Comparison of ENCODE assay signal across 8 cellular contexts in the genomic region with DNA sequence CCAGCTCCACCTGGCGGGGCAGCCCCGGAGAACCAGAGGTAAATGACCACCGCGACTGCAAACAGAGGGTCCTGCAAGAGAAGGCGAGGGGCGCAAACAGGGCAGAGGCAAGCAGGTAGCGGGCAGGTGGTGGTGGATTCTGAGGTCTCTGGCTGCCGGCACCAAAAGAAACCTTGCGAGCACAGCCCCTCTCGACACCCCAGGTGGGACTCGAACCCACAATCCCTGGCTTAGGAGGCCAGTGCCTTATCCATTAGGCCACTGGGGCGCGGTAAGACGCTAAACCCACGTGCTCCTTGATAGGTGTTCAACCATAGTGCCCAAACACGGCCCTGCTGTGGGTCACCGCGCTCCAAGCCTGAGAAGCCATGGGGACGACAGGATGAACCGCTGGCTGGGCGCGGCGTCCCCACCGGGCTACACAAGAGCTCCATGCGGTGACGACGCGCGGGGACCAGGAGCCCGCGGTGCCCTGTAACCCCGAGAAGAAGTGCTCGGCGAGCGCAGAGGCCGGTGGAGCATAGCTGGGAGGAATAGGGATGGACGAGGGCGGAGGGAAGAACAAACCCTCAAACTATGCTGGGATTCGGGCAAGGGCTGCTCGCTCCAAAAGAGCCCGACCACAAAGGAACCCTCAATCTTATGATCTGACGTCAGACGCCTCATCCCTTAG. TPM values are rescaled to one million over a fixed set of nuclear protein-coding genes. Genes with fewer than 3 reads are reported as not detected.
A peak's percentile ranks its signal among the peaks of the same experiment; 100 is the strongest.
DNase-seq lines count a peak whose midpoint lies in the region; ATAC-seq and TF ChIP-seq lines count a peak whose summit lies in the region.

No MANE protein-coding gene starts in this region.

- H3K27ac ChIP-seq in CD4-positive, alpha-beta memory T cell (ENCODE audit: low read depth, low read length) = peak overlapping the region; percentile 55
- H3K27ac ChIP-seq in PC-3 (ENCODE audit: low read length) = peak overlapping the region; percentile 87
- H3K27ac ChIP-seq in muscle layer of colon (ENCODE audit: low read depth, low read length) = peak overlapping the region; percentile 71

- CTCF ChIA-PET in CD4-positive, alpha-beta memory T cell (lab: Charles Lee; ENCODE audit: partially characterized antibody) = interaction anchor here (1.0 to 3.9 kb wide), 4 partner anchors 22 to 167 kb away, joined by 3 to 23 read pairs (median 8); a partner anchor contains a TSS
- CTCF ChIA-PET in PC-3 (lab: Charles Lee) = interaction anchor here (0.6 to 1.2 kb wide), 4 partner anchors 10 to 393 kb away, joined by 3 to 6 read pairs (median 4); a partner anchor contains a TSS

- no peak for TF ChIP-seq EP300 in Ishikawa (IDR thresholded peaks at IDR 0.05; ENCODE audit: borderline replicate concordance)

- peak overlapping the region; percentile 88 for H2AFZ ChIP-seq in PC-3 (ENCODE audit: low read length)

- ATAC-seq in GM21447 (IDR thresholded peaks at IDR 0.05; ENCODE audit: unreplicated experiment) (peak; percentile 45), PC-3 (peak; percentile 33), esophagus mucosa (peak; percentile 68)
- ATAC-seq in activated T-cell treated with anti-CD3 and anti-CD28 coated beads, Interleukin-2, amount 50 U/mL, for 4 hours = peak; percentile 67 to 69

- no peaks in the 10 kb centered on the region for H3K27me3 ChIP-seq in CD4-positive, alpha-beta memory T cell (ENCODE audit: insufficient read depth, low read length)
- H3K27me3 ChIP-seq in PC-3 (ENCODE audit: low read length) (no peaks in the 10 kb centered on the region), muscle layer of colon (ENCODE audit: control insufficient read depth in 1 of 2, insufficient read depth in 2 of 2, low read length in 2 of 2) (no peaks in the 10 kb centered on the region)

- H3K4me1 Mint-ChIP-seq in CD4-positive, alpha-beta memory T cell = peaks cover 31 to 69% (median 54%) of the 10 kb centered on the region in 4 donors
- H3K4me1 Mint-ChIP-seq in activated T-cell treated with anti-CD3 and anti-CD28 coated beads, Interleukin-2, amount 50 U/mL, for 4 hours (ENCODE audit: low read depth) = peaks cover 44% of the 10 kb centered on the region

- no peaks in the 10 kb centered on the region for H3K9me3 ChIP-seq in CD4-positive, alpha-beta memory T cell (ENCODE audit: control insufficient read depth in 1 of 2, low read length in 2 of 2)
- H3K9me3 ChIP-seq in PC-3 (ENCODE audit: low read length) (no peaks in the 10 kb centered on the region), muscle layer of colon (ENCODE audit: low read length) (no peaks in the 10 kb centered on the region)

- H3K9me3 Mint-ChIP-seq in CD4-positive, alpha-beta memory T cell = peaks cover 0 to 25% (median 0%) of the 10 kb centered on the region in 8 donors
- H3K9me3 Mint-ChIP-seq in activated T-cell treated with anti-CD3 and anti-CD28 coated beads, Interleukin-2, amount 50 U/mL, for 4 hours = no peaks in the 10 kb centered on the region

- H3K9me2 ChIP-seq in PC-3 (replicated peaks; ENCODE audit: low read length) = no peaks in the 10 kb centered on the region

- peak; percentile 27 for TF ChIP-seq RAD21 in Ishikawa (IDR thresholded peaks at IDR 0.05; ENCODE audit: low read depth)

- peaks cover 12% of the 10 kb centered on the region for H3K36me3 ChIP-seq in CD4-positive, alpha-beta memory T cell (ENCODE audit: insufficient read depth, low read length)
- peaks cover 8% of the 10 kb centered on the region; the same call in 1 of the 2 replicates for H3K36me3 ChIP-seq in PC-3 (ENCODE audit: low read depth, low read length)
- H3K36me3 ChIP-seq in muscle layer of colon (ENCODE audit: insufficient read depth, low read length) = peaks cover 11% of the 10 kb centered on the region

- H3K79me2 ChIP-seq in PC-3 (ENCODE audit: low read length) = no peaks in the 10 kb centered on the region

- H3K4me1 ChIP-seq in CD4-positive, alpha-beta memory T cell (ENCODE audit: insufficient read depth, low read length) = peaks cover 57% of the 10 kb centered on the region
- H3K4me1 ChIP-seq in PC-3 (ENCODE audit: insufficient read depth, low read length) (peaks cover 36% of the 10 kb centered on the region), muscle layer of colon (ENCODE audit: insufficient read depth, low read length) (peaks cover 40% of the 10 kb centered on the region)

- peak overlapping the region; percentile 99 to 100 (median 100) for H3K27ac Mint-ChIP-seq in CD4-positive, alpha-beta memory T cell

- H4K20me1 ChIP-seq in PC-3 (ENCODE audit: low read length) = no peaks in the 10 kb centered on the region

- BruUV-seq in PC-3 (replicated peaks; lab: Mats Ljungman, UMichigan) = no TSS peak

- intact Hi-C loops in CD4-positive, alpha-beta memory T cell (cut with micrococcal nuclease) = loop anchor here (5.0 kb wide), 1 partner anchor 162 kb away; a partner anchor contains a TSS
- intact Hi-C loops in PC-3 (cut with micrococcal nuclease) = loop anchor here (2.0 to 10.0 kb wide), 3 partner anchors 48 to 170 kb away; a partner anchor contains a TSS

- H3K9ac ChIP-seq in PC-3 (ENCODE audit: low read length) (peak overlapping the region; percentile 93), muscle layer of colon (ENCODE audit: low read length) (peak overlapping the region; percentile 85)

- TF ChIP-seq CTCF in PC-3 (conservative IDR thresholded peaks at IDR 0.05; ENCODE audit: low read depth, low read length) = peak; percentile 3; the same call in 1 of the 2 replicates

- H3K27me3 Mint-ChIP-seq in CD4-positive, alpha-beta memory T cell = peaks cover 0 to 14% of the 10 kb centered on the region in 2 donors
- H3K27me3 Mint-ChIP-seq in activated T-cell treated with anti-CD3 and anti-CD28 coated beads, Interleukin-2, amount 50 U/mL, for 4 hours (ENCODE audit: low read depth) = peaks cover 2% of the 10 kb centered on the region

- peak overlapping the region; percentile 64 to 70 for H3K4me3 ChIP-seq in CD4-positive, alpha-beta memory T cell (ENCODE audit: low read length in 2 of 2)
- H3K4me3 ChIP-seq in PC-3 (ENCODE audit: low read length) (peak overlapping the region; percentile 77), muscle layer of colon (ENCODE audit: low read depth in 1 of 2, low read length in 2 of 2) (peak overlapping the region; percentile 86 to 87)

- H3K4me2 ChIP-seq in PC-3 (ENCODE audit: low read length) = peak overlapping the region; percentile 87

- H3K4me3 Mint-ChIP-seq in CD4-positive, alpha-beta memory T cell = peak overlapping the region; percentile 79 to 91 (median 88)
- H3K4me3 Mint-ChIP-seq in activated T-cell treated with anti-CD3 and anti-CD28 coated beads, Interleukin-2, amount 50 U/mL, for 4 hours = peak overlapping the region; percentile 92

- peak; percentile 73 to 83 (median 75) for DNase-seq in CD4-positive, alpha-beta memory T cell
- peak; percentile 99 for DNase-seq in PC-3
- DNase-seq in activated T-cell treated with anti-CD3 and anti-CD28 coated beads, Interleukin-2, amount 50 U/mL, for 4 hours = peak; percentile 80
- DNase-seq in stimulated activated CD8-positive, alpha-beta memory T cell treated with anti-CD3 and anti-CD28 coated beads, Interleukin-4, amount 100 ng/mL, for 4 hours (ENCODE audit: low read depth in 2 of 2, low spot score in 1 of 2) = peak; percentile 58 to 75

- H3F3A ChIP-seq in PC-3 (ENCODE audit: low read length, unreplicated experiment) = peaks cover 11% of the 10 kb centered on the region

- H3K36me3 Mint-ChIP-seq in CD4-positive, alpha-beta memory T cell = peaks cover 5 to 35% of the 10 kb centered on the region in 2 donors
- peaks cover 7% of the 10 kb centered on the region for H3K36me3 Mint-ChIP-seq in activated T-cell treated with anti-CD3 and anti-CD28 coated beads, Interleukin-2, amount 50 U/mL, for 4 hours (ENCODE audit: insufficient read depth)

- POLR2A ChIA-PET in CD4-positive, alpha-beta memory T cell (lab: Charles Lee; ENCODE audit: partially characterized antibody) = interaction anchor here (0.6 to 7.1 kb wide), 19 partner anchors 10 to 1171 kb away, joined by 3 to 119 read pairs (median 5); a partner anchor contains a TSS
- POLR2A ChIA-PET in PC-3 (lab: Charles Lee; ENCODE audit: unreplicated experiment) = interaction anchor here (0.6 to 1.1 kb wide), 5 partner anchors 21 to 62 kb away, joined by 3 to 42 read pairs (median 3); no protein-coding TSS in a partner anchor

TF ChIP-seq in Ishikawa, 13 proteins besides CTCF, POLR2A, EP300 and RAD21 (continues in another document):
- TF ChIP-seq ZBTB7A (IDR thresholded peaks at IDR 0.05; ENCODE audit: low read depth) (peak; percentile 73; the same call in 1 of the 2 replicates), TCF12 (IDR thresholded peaks at IDR 0.05; ENCODE audit: low read depth) (peak; percentile 44; the same call in 1 of the 2 replicates)

RNA-seq across cellular contexts. Expression of a gene that starts 12.4 kb away (rescaled TPM):
- 100 to 1,000 TPM; 167 to 171 TPM for total RNA-seq in CD4-positive, alpha-beta memory T cell
- polyA plus RNA-seq in CD4-positive, alpha-beta memory T cell = 100 to 1,000 TPM; 428 to 552 TPM
- total RNA-seq in PC-3 (2014; rRNA removed) (361 and 374 TPM in 2 replicates), esophagus mucosa (314 TPM)
- total RNA-seq in activated T-cell treated with anti-CD3 and anti-CD28 coated beads, Interleukin-2, amount 50 U/mL, for 4 hours = 100 to 1,000 TPM; 128 to 158 (median 147) TPM

RNA-seq across cellular contexts. Expression of a gene that starts 12.7 kb away (rescaled TPM):
- total RNA-seq in CD4-positive, alpha-beta memory T cell = 10 to 100 TPM; 31.1 to 31.7 TPM
- 10 to 100 TPM in 1 of 2 donors, 1 to 10 TPM in 1; 2.3 to 11.6 TPM for polyA plus RNA-seq in CD4-positive, alpha-beta memory T cell
- total RNA-seq in PC-3 (2014; rRNA removed) (23.8 and 28.0 TPM in 2 replicates), esophagus mucosa (13.2 TPM)
- total RNA-seq in activated T-cell treated with anti-CD3 and anti-CD28 coated beads, Interleukin-2, amount 50 U/mL, for 4 hours = 10 to 100 TPM; 18.5 to 23.9 (median 22.2) TPM

RNA-seq across cellular contexts. Expression of a gene that starts 21.9 kb away (rescaled TPM):
- total RNA-seq in CD4-positive, alpha-beta memory T cell = 10 to 100 TPM; 22.6 to 26.7 TPM
- polyA plus RNA-seq in CD4-positive, alpha-beta memory T cell = 10 to 100 TPM; 56.5 to 62.2 TPM
- total RNA-seq in PC-3 (2014; rRNA removed) = 151 and 195 TPM in 2 replicates
- total RNA-seq in activated T-cell treated with anti-CD3 and anti-CD28 coated beads, Interleukin-2, amount 50 U/mL, for 4 hours = 10 to 100 TPM; 70.8 to 82.5 (median 81.1) TPM
- total RNA-seq in esophagus mucosa = 47.8 TPM

RNA-seq across cellular contexts. Expression of a gene that starts 46.9 kb away (rescaled TPM):
- total RNA-seq in CD4-positive, alpha-beta memory T cell = under 1 TPM; 0.08 to 0.20 TPM
- not detected for polyA plus RNA-seq in CD4-positive, alpha-beta memory T cell
- total RNA-seq in PC-3 (2014; rRNA removed) = 35.8 and 50.9 TPM in 2 replicates
- 1 to 10 TPM in 2 of 3 donors, under 1 TPM in 1; 0.84 to 1.3 (median 1.0) TPM for total RNA-seq in activated T-cell treated with anti-CD3 and anti-CD28 coated beads, Interleukin-2, amount 50 U/mL, for 4 hours
- 2.7 TPM for total RNA-seq in esophagus mucosa

RNA-seq across cellular contexts. Expression of a gene that starts 53.4 kb away (rescaled TPM):
- total RNA-seq in CD4-positive, alpha-beta memory T cell = 10 to 100 TPM; 12.5 to 13.9 TPM
- 1 to 10 TPM; 2.9 to 3.7 TPM for polyA plus RNA-seq in CD4-positive, alpha-beta memory T cell
- total RNA-seq in PC-3 (2014; rRNA removed) (1.2 and 1.6 TPM in 2 replicates), esophagus mucosa (13.9 TPM)
- 1 to 10 TPM in 1 of 3 donors, under 1 TPM in 2; 0.53 to 1.2 (median 0.55) TPM for total RNA-seq in activated T-cell treated with anti-CD3 and anti-CD28 coated beads, Interleukin-2, amount 50 U/mL, for 4 hours

Comparison
In these comparisons a context has a peak if more than half of its experiments do, and no peak if none do; other contexts are left out.
1. Peak in every context shown above with its lines: DNase-seq, ATAC-seq, H3K4me3 ChIP-seq and H3K27ac ChIP-seq.